In genomic region chr3:44861412-44862220, GRCh38 we compare ENCODE assay signal across 2 cellular contexts.
TF ChIP-seq lines count a peak whose summit lies in the region.

Gene TMEM42, plus strand, starts transcription at chr3:44861912. Its CDS starts 13 bp downstream, at chr3:44861925.

TF ChIP-seq in GM23338, 12 proteins besides CTCF, POLR2A, EP300 and RAD21 (continues in another document):
- no peak for TF ChIP-seq REST (IDR thresholded peaks at IDR 0.05; ENCODE audit: unreplicated experiment)
- peak; percentile 94 for TF ChIP-seq CREB1 (CRISPR knock-in tag; IDR thresholded peaks at IDR 0.05; ENCODE audit: low read depth)
- no peak for TF ChIP-seq EZH2 (IDR thresholded peaks at IDR 0.05; ENCODE audit: low read depth, unreplicated experiment)
- TF ChIP-seq STAT1 (IDR thresholded peaks at IDR 0.05; ENCODE audit: unreplicated experiment), result no peak
- TF ChIP-seq ZNF114 (CRISPR knock-in tag; IDR thresholded peaks at IDR 0.05), result no peak
- peak; percentile 22; the same call in 1 of the 2 replicates for TF ChIP-seq ETS1 (IDR thresholded peaks at IDR 0.05)
- 0 out of 2 replicates have a peak, but pooled peaks have one; percentile 6 for TF ChIP-seq ZNF462 (CRISPR knock-in tag; IDR thresholded peaks at IDR 0.05)
- peak; percentile 82 for TF ChIP-seq POLR2AphosphoS5 (IDR thresholded peaks at IDR 0.05; ENCODE audit: low read depth)
- TF ChIP-seq ZNF331 (CRISPR knock-in tag; IDR thresholded peaks at IDR 0.05; ENCODE audit: low read depth), result no peak; the same call in 1 of the 2 replicates
- TF ChIP-seq JUNB (IDR thresholded peaks at IDR 0.05; ENCODE audit: unreplicated experiment), result no peak
- no peak for TF ChIP-seq EZH2phosphoT487 (IDR thresholded peaks at IDR 0.05; ENCODE audit: unreplicated experiment)

TF ChIP-seq in SK-N-SH, 30 proteins besides CTCF, POLR2A, EP300 and RAD21 (continued from another document):
- TF ChIP-seq USF1 (IDR thresholded peaks at IDR 0.05; ENCODE audit: borderline replicate concordance, low read depth), result peak; percentile 99
- peak; percentile 17; the same call in 1 of the 2 replicates for TF ChIP-seq TCF12 (IDR thresholded peaks at IDR 0.05)
- TF ChIP-seq REST (IDR thresholded peaks at IDR 0.05; ENCODE audit: low read depth, low read length), result no peak
- TF ChIP-seq MXI1 (IDR thresholded peaks at IDR 0.05; ENCODE audit: low read depth, low read length), result peak; percentile 68
- TF ChIP-seq YY1 (IDR thresholded peaks at IDR 0.05; ENCODE audit: low read depth), result peak; percentile 88
- TF ChIP-seq EZH2phosphoT487 (IDR thresholded peaks at IDR 0.05; ENCODE audit: borderline replicate concordance, low read depth), result no peak
- 0 out of 2 replicates have a peak, but pooled peaks have one; percentile 16 for TF ChIP-seq TEAD4 (IDR thresholded peaks at IDR 0.05; ENCODE audit: borderline replicate concordance, insufficient read depth)
- peak; percentile 96 for TF ChIP-seq USF2 (IDR thresholded peaks at IDR 0.05; ENCODE audit: borderline replicate concordance, low read depth, low read length)
